Comparison of ENCODE assay signal across 2 cellular contexts in the genomic region with DNA sequence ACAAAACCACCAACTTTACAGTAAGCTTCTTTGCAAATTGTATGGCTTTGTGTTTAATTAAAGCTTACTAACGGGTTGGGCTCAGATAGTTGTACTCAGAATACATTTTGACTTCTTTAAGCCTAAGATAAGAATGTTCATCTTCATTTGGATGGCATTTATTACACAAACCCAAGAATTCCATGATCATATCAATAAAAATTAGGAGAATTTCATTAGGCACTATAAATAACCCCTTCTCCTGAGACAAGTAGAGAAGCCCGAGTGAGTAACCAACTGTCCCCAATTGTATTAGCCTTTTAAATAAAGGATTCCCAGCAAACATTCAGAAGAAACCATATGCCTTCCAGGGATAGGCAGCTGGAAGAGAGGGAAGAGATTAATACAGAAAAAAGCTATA.
TF ChIP-seq lines count a peak whose summit lies in the region.

No MANE protein-coding gene starts in this region.

TF ChIP-seq in A549, 52 proteins besides CTCF, POLR2A, EP300 and RAD21 (continued from another document):
- TF ChIP-seq NFE2L2 (conservative IDR thresholded peaks at IDR 0.05; ENCODE audit: low read length) (no peak), RNF2 (IDR thresholded peaks at IDR 0.05; ENCODE audit: borderline replicate concordance, low read depth) (no peak), ZC3H11A (IDR thresholded peaks at IDR 0.05) (no peak), JUNB (IDR thresholded peaks at IDR 0.05) (no peak), TFCP2L1 (CRISPR knock-in tag; IDR thresholded peaks at IDR 0.05) (no peak), BHLHE40 (IDR thresholded peaks at IDR 0.05; ENCODE audit: low read depth, low read length) (no peak), HOXA7 (CRISPR knock-in tag; IDR thresholded peaks at IDR 0.05) (no peak), MAFK (IDR thresholded peaks at IDR 0.05; ENCODE audit: partially characterized antibody) (no peak)

TF ChIP-seq in GM23338, 12 proteins besides CTCF, POLR2A, EP300 and RAD21 (continued from another document):
- TF ChIP-seq ETS1 (IDR thresholded peaks at IDR 0.05) (no peak), STAT1 (IDR thresholded peaks at IDR 0.05; ENCODE audit: unreplicated experiment) (no peak), CREB1 (CRISPR knock-in tag; IDR thresholded peaks at IDR 0.05; ENCODE audit: low read depth) (no peak), ZNF462 (CRISPR knock-in tag; IDR thresholded peaks at IDR 0.05) (no peak), ZNF114 (CRISPR knock-in tag; IDR thresholded peaks at IDR 0.05) (no peak)
